Comparison of ENCODE assay signal across 29 cellular contexts in genomic region chr17:51700011-51700760, GRCh38.
"Had no signal": no experiment of that assay in that cellular context is flagged by ENCODE, and none has a peak within 500 bp of the region (broad histone marks: within the 10 kb centered on the region; RNA-seq: fewer than 3 reads in every experiment).

No MANE protein-coding gene starts in this region.

- DNase-seq: activated B cell treated with CpG ODN at 0.5 μM for 24 hours; activated CD4-positive, alpha-beta T cell treated with anti-CD3 and anti-CD28 coated beads for 48 hours; activated CD4-positive, alpha-beta T cell treated with anti-CD3 and anti-CD28 coated beads, Interleukin-2, amount 50 U/mL, for 1 hour; activated CD4-positive, alpha-beta T cell treated with anti-CD3 and anti-CD28 coated beads, Interleukin-2, amount 50 U/mL, for 48 hours; activated CD8-positive, alpha-beta memory T cell treated with anti-CD3 and anti-CD28 coated beads for 24 hours; activated CD8-positive, alpha-beta T cell treated with anti-CD3 and anti-CD28 coated beads for 36 hours; activated effector memory CD4-positive, alpha-beta T cell treated with Interleukin-2 at 50 U/mL for 16 hours; activated naive CD4-positive, alpha-beta T cell treated with anti-CD3 and anti-CD28 coated beads for 36 hours; activated naive CD8-positive, alpha-beta T cell treated with anti-CD3 and anti-CD28 coated beads for 36 hours; activated naive CD8-positive, alpha-beta T cell treated with anti-CD3 and anti-CD28 coated beads, Interleukin-2, amount 50 U/mL, for 24 hours; activated T-cell treated with anti-CD3 and anti-CD28 coated beads, Interleukin-2, amount 50 U/mL, for 4 hours; adrenal gland; amygdala; aorta; body of pancreas; cortex of kidney; dermis blood vessel endothelial cell; effector CD4-positive, alpha-beta T cell; effector memory CD8-positive, alpha-beta T cell; erythroblast; foreskin keratinocyte; gastrocnemius medialis; heart right ventricle; T-helper 17 cell; T1000; WERI-Rb-1 had no signal

- H3K27ac Mint-ChIP-seq: activated B cell treated with CpG ODN at 0.5 μM for 24 hours; activated CD8-positive, alpha-beta T cell treated with anti-CD3 and anti-CD28 coated beads for 36 hours; activated naive CD4-positive, alpha-beta T cell treated with anti-CD3 and anti-CD28 coated beads for 36 hours; activated naive CD4-positive, alpha-beta T cell treated with anti-CD3 and anti-CD28 coated beads, Interleukin-2, amount 50 U/mL, for 24 hours; activated naive CD8-positive, alpha-beta T cell treated with anti-CD3 and anti-CD28 coated beads for 36 hours; activated naive CD8-positive, alpha-beta T cell treated with anti-CD3 and anti-CD28 coated beads, Interleukin-2, amount 50 U/mL, for 24 hours; activated T-helper 17 cell treated with anti-CD3 and anti-CD28 coated beads, Interleukin-2, amount 50 U/mL, for 72 hours; effector memory CD8-positive, alpha-beta T cell; T-helper 17 cell; T-helper 2 cell treated with Interferon-gamma antibody and Interleukin-4, amounts not matched to agents 5 μg/mL and 100 μg/mL, for 36 hours had no signal

- H3K9me3 Mint-ChIP-seq: activated CD8-positive, alpha-beta T cell treated with anti-CD3 and anti-CD28 coated beads for 36 hours; activated naive CD4-positive, alpha-beta T cell treated with anti-CD3 and anti-CD28 coated beads for 36 hours; activated T-cell treated with anti-CD3 and anti-CD28 coated beads, Interleukin-2, amount 50 U/mL, for 4 hours; T-helper 2 cell treated with Interferon-gamma antibody and Interleukin-4, amounts not matched to agents 5 μg/mL and 100 μg/mL, for 36 hours had no signal

- H3K4me3 Mint-ChIP-seq: activated B cell treated with CpG ODN at 0.5 μM for 24 hours; activated CD8-positive, alpha-beta T cell treated with anti-CD3 and anti-CD28 coated beads for 36 hours; activated naive CD4-positive, alpha-beta T cell treated with anti-CD3 and anti-CD28 coated beads for 36 hours; activated naive CD4-positive, alpha-beta T cell treated with anti-CD3 and anti-CD28 coated beads, Interleukin-2, amount 50 U/mL, for 24 hours; activated naive CD8-positive, alpha-beta T cell treated with anti-CD3 and anti-CD28 coated beads for 36 hours; activated naive CD8-positive, alpha-beta T cell treated with anti-CD3 and anti-CD28 coated beads, Interleukin-2, amount 50 U/mL, for 24 hours; activated T-cell treated with anti-CD3 and anti-CD28 coated beads, Interleukin-2, amount 50 U/mL, for 4 hours; activated T-helper 17 cell treated with anti-CD3 and anti-CD28 coated beads, Interleukin-2, amount 50 U/mL, for 72 hours; effector memory CD8-positive, alpha-beta T cell; T-helper 17 cell; T-helper 2 cell treated with Interferon-gamma antibody and Interleukin-4, amounts not matched to agents 5 μg/mL and 100 μg/mL, for 36 hours had no signal

- H3K4me1 Mint-ChIP-seq: activated B cell treated with CpG ODN at 0.5 μM for 24 hours; activated naive CD4-positive, alpha-beta T cell treated with anti-CD3 and anti-CD28 coated beads, Interleukin-2, amount 50 U/mL, for 24 hours; activated naive CD8-positive, alpha-beta T cell treated with anti-CD3 and anti-CD28 coated beads for 36 hours; activated naive CD8-positive, alpha-beta T cell treated with anti-CD3 and anti-CD28 coated beads, Interleukin-2, amount 50 U/mL, for 24 hours; activated T-helper 17 cell treated with anti-CD3 and anti-CD28 coated beads, Interleukin-2, amount 50 U/mL, for 72 hours; T-helper 17 cell had no signal

- H3K36me3 Mint-ChIP-seq: activated naive CD4-positive, alpha-beta T cell treated with anti-CD3 and anti-CD28 coated beads, Interleukin-2, amount 50 U/mL, for 24 hours; activated naive CD8-positive, alpha-beta T cell treated with anti-CD3 and anti-CD28 coated beads for 36 hours had no signal
